Comparison of ENCODE assay signal across 2 cellular contexts in the genomic region with DNA sequence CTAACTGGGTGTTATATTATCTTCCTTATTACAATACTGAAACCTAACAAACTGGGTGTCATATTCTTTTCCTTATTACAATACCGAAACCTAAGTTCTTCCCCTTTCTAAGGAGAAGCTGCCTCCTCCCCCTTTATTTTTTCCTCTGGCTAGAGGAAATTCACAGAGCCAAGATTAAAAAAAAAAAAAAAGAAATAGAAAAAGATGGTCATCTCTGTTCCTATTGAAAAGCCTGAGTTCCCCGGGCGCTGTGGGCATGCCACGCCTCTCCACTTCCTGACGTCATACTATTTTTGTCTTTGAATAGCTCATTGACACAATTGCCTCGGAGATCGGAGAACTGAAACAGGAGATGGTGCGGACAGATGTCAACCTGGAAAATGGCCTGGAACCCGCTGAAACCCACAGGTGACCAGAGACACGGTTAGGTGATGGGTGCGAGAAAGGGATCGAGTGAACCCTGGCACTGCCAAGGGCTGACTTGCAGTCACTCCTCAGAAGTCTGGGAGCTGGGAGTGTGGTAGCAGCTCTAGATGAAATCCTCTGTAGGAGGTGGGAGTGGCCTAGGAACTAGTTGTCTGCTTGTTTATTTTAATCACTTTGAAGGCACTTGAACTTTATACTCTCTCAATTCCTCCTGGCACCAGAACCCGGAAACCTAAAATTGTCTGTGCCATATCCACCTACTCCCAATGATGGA.
TF ChIP-seq lines count a peak whose summit lies in the region.

No MANE protein-coding gene starts in this region.

TF ChIP-seq in IMR-90, 13 proteins besides CTCF, POLR2A, EP300 and RAD21 (continued from another document):
- TF ChIP-seq, protein P1, sequence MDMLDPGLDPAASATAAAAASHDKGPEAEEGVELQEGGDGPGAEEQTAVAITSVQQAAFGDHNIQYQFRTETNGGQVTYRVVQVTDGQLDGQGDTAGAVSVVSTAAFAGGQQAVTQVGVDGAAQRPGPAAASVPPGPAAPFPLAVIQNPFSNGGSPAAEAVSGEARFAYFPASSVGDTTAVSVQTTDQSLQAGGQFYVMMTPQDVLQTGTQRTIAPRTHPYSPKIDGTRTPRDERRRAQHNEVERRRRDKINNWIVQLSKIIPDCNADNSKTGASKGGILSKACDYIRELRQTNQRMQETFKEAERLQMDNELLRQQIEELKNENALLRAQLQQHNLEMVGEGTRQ (IDR thresholded peaks at IDR 0.05; ENCODE audit: low read depth, low read length) = no peak
- TF ChIP-seq MXI1 (IDR thresholded peaks at IDR 0.05; ENCODE audit: borderline replicate concordance, low read depth, low read length) (no peak), SMC3 (IDR thresholded peaks at IDR 0.05; ENCODE audit: low read depth, low read length) (no peak), CEBPB (IDR thresholded peaks at IDR 0.05; ENCODE audit: low read depth, low read length) (no peak), MAFK (IDR thresholded peaks at IDR 0.05; ENCODE audit: low read depth, low read length) (no peak), CHD1 (IDR thresholded peaks at IDR 0.05; ENCODE audit: low read depth, low read length) (no peak), MAZ (IDR thresholded peaks at IDR 0.05; ENCODE audit: borderline replicate concordance, low read depth, low read length) (no peak), FOS (IDR thresholded peaks at IDR 0.05; ENCODE audit: low read depth, low read length) (no peak), NFE2L2 (IDR thresholded peaks at IDR 0.05; ENCODE audit: low read depth, low read length) (no peak), RCOR1 (IDR thresholded peaks at IDR 0.05; ENCODE audit: insufficient replicate concordance, low read length) (no peak), RFX5 (IDR thresholded peaks at IDR 0.05; ENCODE audit: low read depth, low read length) (no peak)

TF ChIP-seq in GM23338, 12 proteins besides CTCF, POLR2A, EP300 and RAD21 (continued from another document):
- no peak for TF ChIP-seq REST (IDR thresholded peaks at IDR 0.05; ENCODE audit: unreplicated experiment)
- TF ChIP-seq STAT1 (IDR thresholded peaks at IDR 0.05; ENCODE audit: unreplicated experiment) = no peak
- no peak for TF ChIP-seq ZNF114 (CRISPR knock-in tag; IDR thresholded peaks at IDR 0.05)
- no peak for TF ChIP-seq ZNF331 (CRISPR knock-in tag; IDR thresholded peaks at IDR 0.05; ENCODE audit: low read depth)
- TF ChIP-seq POLR2AphosphoS5 (IDR thresholded peaks at IDR 0.05; ENCODE audit: low read depth) = no peak
- no peak for TF ChIP-seq CREB1 (CRISPR knock-in tag; IDR thresholded peaks at IDR 0.05; ENCODE audit: low read depth)
- TF ChIP-seq EZH2phosphoT487 (IDR thresholded peaks at IDR 0.05; ENCODE audit: unreplicated experiment) = no peak
- no peak for TF ChIP-seq ETS1 (IDR thresholded peaks at IDR 0.05)
- TF ChIP-seq JUNB (IDR thresholded peaks at IDR 0.05; ENCODE audit: unreplicated experiment) = no peak
- no peak for TF ChIP-seq NANOG (IDR thresholded peaks at IDR 0.05; ENCODE audit: borderline replicate concordance)
- TF ChIP-seq ZNF462 (CRISPR knock-in tag; IDR thresholded peaks at IDR 0.05) = no peak
